8 cellular contexts compared by ENCODE assay signal in genomic region chr2:138501427-138502252, GRCh38. TPM values are rescaled to one million over a fixed set of nuclear protein-coding genes. Genes with fewer than 3 reads are reported as not detected.
DNase-seq lines count a peak whose midpoint lies in the region; ATAC-seq and TF ChIP-seq lines count a peak whose summit lies in the region.

TSS of gene SPOPL (plus strand) at chr2:138501770. CDS start at chr2:138550217, 48,447 bp downstream.

- H2BK5ac ChIP-seq in mesenchymal stem cell (ENCODE audit: low read depth, low read length, poor library complexity, severe bottlenecking): peak within 1 kb of the TSS; percentile 79

- H3K4ac ChIP-seq in mesenchymal stem cell (ENCODE audit: low read depth in 1 of 2, low read length in 2 of 2): peak within 1 kb of the TSS; percentile 81 to 96

- H3K79me1 ChIP-seq in mesenchymal stem cell (replicated peaks; ENCODE audit: low read length, poor library complexity, severe bottlenecking): peaks cover 7% of the 10 kb centered on the region

- CTCF ChIA-PET in activated CD8-positive, alpha-beta memory T cell treated with anti-CD3 and anti-CD28 coated beads for 36 hours (lab: Charles Lee): no interaction called here

- H3K23ac ChIP-seq in mesenchymal stem cell (ENCODE audit: low read length in 2 of 2): peak within 1 kb of the TSS in 1 of 2 experiments; percentile 90

- H3K4me3 ChIP-seq in HL-60 (replicated peaks; ENCODE audit: insufficient read depth, low read length): peak within 1 kb of the TSS; percentile 91
- peak within 1 kb of the TSS; percentile 96 for H3K4me3 ChIP-seq in effector memory CD4-positive, alpha-beta T cell (ENCODE audit: insufficient read depth, low read depth, low read length, poor library complexity, severe bottlenecking)
- peak within 1 kb of the TSS; percentile 93 to 100 for H3K4me3 ChIP-seq in mesenchymal stem cell (ENCODE audit: insufficient read depth in 1 of 2, low read depth in 1 of 2, low read length in 2 of 2)

- TF ChIP-seq CTCF in HL-60 (IDR thresholded peaks at IDR 0.05; ENCODE audit: insufficient read depth, low read length): no peak

- H3K9ac ChIP-seq in mesenchymal stem cell (ENCODE audit: low read length): peak within 1 kb of the TSS; percentile 92

- no peaks in the 10 kb centered on the region for H3K36me3 ChIP-seq in effector memory CD4-positive, alpha-beta T cell (ENCODE audit: control insufficient read depth, insufficient read depth, low read length)
- no peaks in the 10 kb centered on the region for H3K36me3 ChIP-seq in mesenchymal stem cell (ENCODE audit: control insufficient read depth in 1 of 2, insufficient read depth in 2 of 2, low read depth in 1 of 2, low read length in 2 of 2)

- peak within 1 kb of the TSS in 1 of 2 experiments; percentile 98 for H3K14ac ChIP-seq in mesenchymal stem cell (ENCODE audit: low read length in 2 of 2)

- H3K27me3 ChIP-seq in HL-60 (ENCODE audit: insufficient read depth, poor library complexity, severe bottlenecking) (no peaks in the 10 kb centered on the region), mesenchymal stem cell (ENCODE audit: control insufficient read depth in 1 of 2, insufficient read depth in 1 of 2, low read length in 2 of 2) (no peaks in the 10 kb centered on the region)
- H3K27me3 ChIP-seq in effector memory CD4-positive, alpha-beta T cell (replicated peaks; ENCODE audit: control insufficient read depth, insufficient read depth, low read length, poor library complexity, severe bottlenecking): no peaks in the 10 kb centered on the region

- H4K91ac ChIP-seq in mesenchymal stem cell (ENCODE audit: low read length): peak within 1 kb of the TSS; percentile 82

- H2AK5ac ChIP-seq in mesenchymal stem cell (ENCODE audit: low read length, severe bottlenecking): no peak within 1 kb of the TSS

- peak within 1 kb of the TSS; percentile 77 for H2BK120ac ChIP-seq in mesenchymal stem cell (ENCODE audit: low read depth, low read length)

- H3K18ac ChIP-seq in mesenchymal stem cell (ENCODE audit: low read depth in 1 of 2, low read length in 2 of 2): peak within 1 kb of the TSS; percentile 84 to 97

- peak within 1 kb of the TSS; percentile 90 for H3K27ac ChIP-seq in HL-60 (replicated peaks)
- peak within 1 kb of the TSS; percentile 42 for H3K27ac ChIP-seq in effector memory CD4-positive, alpha-beta T cell (ENCODE audit: insufficient read depth, low read length, poor library complexity, severe bottlenecking)
- H3K27ac ChIP-seq in mesenchymal stem cell (ENCODE audit: low read length, poor library complexity, severe bottlenecking): peak within 1 kb of the TSS; percentile 73

- H4K8ac ChIP-seq in mesenchymal stem cell (ENCODE audit: low read length): peak within 1 kb of the TSS; percentile 93

- H2BK15ac ChIP-seq in mesenchymal stem cell (ENCODE audit: low read depth, poor library complexity, severe bottlenecking): peak within 1 kb of the TSS; percentile 26

- no peaks in the 10 kb centered on the region for H3K9me3 ChIP-seq in effector memory CD4-positive, alpha-beta T cell (ENCODE audit: control insufficient read depth, low read length)
- no peaks in the 10 kb centered on the region for H3K9me3 ChIP-seq in mesenchymal stem cell (ENCODE audit: control insufficient read depth, low read length)

- peak within 1 kb of the TSS in 1 of 2 experiments; percentile 73 for H2BK12ac ChIP-seq in mesenchymal stem cell (ENCODE audit: low read length in 2 of 2)

- H2AFZ ChIP-seq in mesenchymal stem cell (ENCODE audit: low read depth, low read length): peak within 1 kb of the TSS; percentile 93

- WGBS in mesenchymal stem cell: under 1% methylated on average over 62 of the region's 86 CpGs

- DNase-seq in CMK (ENCODE audit: low read depth) (peak; percentile 57), HL-60 (ENCODE audit: low read depth in 1 of 2, low spot score in 1 of 2) (peak; percentile 47 to 85), NOMO-1 (lab: John Stamatoyannopoulos, UW; ENCODE audit: unreplicated experiment in 2 of 2) (peak; percentile 86 to 95), mesenchymal stem cell (peak; percentile 83)
- peak; percentile 72 to 78 (median 72) for DNase-seq in effector memory CD4-positive, alpha-beta T cell
- peak; percentile 76 for DNase-seq in stimulated activated CD8-positive, alpha-beta memory T cell treated with anti-CD3 and anti-CD28 coated beads, Interleukin-12 subunit alpha, Interleukin-12 subunit beta, amount 100 ng/mL, for 4 hours (ENCODE audit: low read depth)

- peak; percentile 77 for ATAC-seq in GM19455 (IDR thresholded peaks at IDR 0.05; ENCODE audit: unreplicated experiment)

- H3K4me1 ChIP-seq in effector memory CD4-positive, alpha-beta T cell (ENCODE audit: control insufficient read depth, insufficient read depth, low read length, poor library complexity, severe bottlenecking): peaks cover 14% of the 10 kb centered on the region
- H3K4me1 ChIP-seq in mesenchymal stem cell (ENCODE audit: control insufficient read depth, insufficient read depth, low read depth, low read length): peaks cover 3% of the 10 kb centered on the region

- peak within 1 kb of the TSS; percentile 80 for H3K4me2 ChIP-seq in mesenchymal stem cell (ENCODE audit: low read length, poor library complexity, severe bottlenecking)

- POLR2A ChIA-PET in activated CD8-positive, alpha-beta memory T cell treated with anti-CD3 and anti-CD28 coated beads for 36 hours (lab: Charles Lee): interaction anchor here (0.7 to 1.3 kb wide), 2 partner anchors 14 to 100 kb away, joined by 3 read pairs; no protein-coding TSS in a partner anchor

RNA-seq across cellular contexts. Expression of gene SPOPL, which starts in this region (rescaled TPM):
- total RNA-seq in activated CD8-positive, alpha-beta memory T cell treated with anti-CD3 and anti-CD28 coated beads for 36 hours: 10 to 100 TPM; 17.9 to 18.6 TPM
- polyA plus RNA-seq in mesenchymal stem cell (2013, experiment 1 of 2): 8.6 TPM
- 9.9 TPM for polyA plus RNA-seq in mesenchymal stem cell (2013, experiment 2 of 2)

Comparison
In these comparisons a context has a peak if more than half of its experiments do, and no peak if none do; other contexts are left out.
1. Peak in every context shown above with its lines: DNase-seq, ATAC-seq, H3K4me3 ChIP-seq and H3K27ac ChIP-seq.